In the genomic region with DNA sequence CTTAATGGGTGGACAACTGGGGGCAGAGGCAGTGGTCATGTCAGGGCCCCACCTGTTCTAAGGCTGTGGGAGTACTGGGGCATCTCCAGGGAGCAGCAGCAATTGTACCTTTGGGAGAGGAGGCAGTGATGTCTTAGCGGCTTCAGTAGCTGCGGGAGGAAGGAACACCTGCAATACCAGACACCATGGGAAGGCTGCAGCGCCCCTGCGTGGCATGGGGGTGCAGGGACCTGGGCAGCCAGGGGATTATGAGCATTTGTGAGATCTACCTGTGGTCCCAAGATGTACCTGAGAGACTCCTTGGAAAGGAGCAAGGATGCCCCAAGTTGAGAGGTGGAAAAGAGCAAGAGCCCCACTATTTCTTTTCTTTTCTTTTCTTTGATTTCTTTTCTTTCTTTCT, we compare ENCODE assay signal across 27 cellular contexts.
A peak's percentile ranks its signal among the peaks of the same experiment; 100 is the strongest.
DNase-seq lines count a peak whose midpoint lies in the region; ATAC-seq, FAIRE-seq and TF ChIP-seq lines count a peak whose summit lies in the region.
"Had no signal": no experiment of that assay in that cellular context is flagged by ENCODE, and none has a peak within 500 bp of the region (broad histone marks: within the 10 kb centered on the region; RNA-seq: fewer than 3 reads in every experiment).

No MANE protein-coding gene starts in this region.

- intact Hi-C loops in HepG2 (cut with micrococcal nuclease; ENCODE audit: unreplicated experiment) = no loop called here
- intact Hi-C loops in right lobe of liver (cut with DNase I) = no loop called here
- intact Hi-C loops in GM12878 (cut with micrococcal nuclease; ENCODE audit: unreplicated experiment) = loop anchor here (1.0 kb wide), 1 partner anchor 161 kb away; no protein-coding TSS in a partner anchor

- H3K9me2 ChIP-seq in Karpas-422 (replicated peaks; ENCODE audit: insufficient read depth, low read length) = no peaks in the 10 kb centered on the region

- H3K9ac ChIP-seq in HepG2 (ENCODE audit: insufficient read depth, low read depth, low read length) = no peak overlapping the region
- no peak overlapping the region for H3K9ac ChIP-seq in Karpas-422 (ENCODE audit: low read length)
- H3K9ac ChIP-seq in GM12878 (ENCODE audit: control insufficient read depth, insufficient read depth, low read length) = no peak overlapping the region
- H3K9ac ChIP-seq: parathyroid adenoma had no signal

- H2AFZ ChIP-seq in HepG2 (ENCODE audit: low read length) (no peak overlapping the region), Karpas-422 (ENCODE audit: low read length) (no peak overlapping the region), GM12878 (ENCODE audit: control insufficient read depth, low read depth, low read length) (no peak overlapping the region)
- H2AFZ ChIP-seq: parathyroid adenoma had no signal

- H3K4me2 ChIP-seq in HepG2 (ENCODE audit: low read depth, low read length) (no peak overlapping the region), Karpas-422 (ENCODE audit: low read depth, low read length, poor library complexity, severe bottlenecking) (no peak overlapping the region), GM12878 (ENCODE audit: control insufficient read depth, insufficient read depth) (no peak overlapping the region)

- H3K9me3 ChIP-seq in HepG2 (ENCODE audit: low read length) = no peaks in the 10 kb centered on the region
- H3K9me3 ChIP-seq in right lobe of liver = no peaks in the 10 kb centered on the region
- no peaks in the 10 kb centered on the region for H3K9me3 ChIP-seq in Karpas-422 (ENCODE audit: low read length)
- no peaks in the 10 kb centered on the region for H3K9me3 ChIP-seq in GM12878 (replicated peaks; ENCODE audit: control insufficient read depth, insufficient read depth, low read length)
- H3K9me3 ChIP-seq: right atrium auricular region, transverse colon had no signal

- FAIRE-seq in HepG2 (lab: Jason Lieb, UNC) (no peak), GM12878 (lab: Jason Lieb, UNC) (no peak)
- FAIRE-seq: astrocyte had no signal

- H3K27ac ChIP-seq in HepG2 (ENCODE audit: extremely low read length, insufficient read depth, low read length) = no peak overlapping the region
- H3K27ac ChIP-seq in right lobe of liver = no peak overlapping the region
- no peak overlapping the region for H3K27ac ChIP-seq in Karpas-422 (ENCODE audit: low read length)
- H3K27ac ChIP-seq in GM12878 (ENCODE audit: control insufficient read depth, insufficient read depth) = no peak overlapping the region
- H3K27ac ChIP-seq: heart left ventricle, parathyroid adenoma, right atrium auricular region, transverse colon had no signal

- peak; percentile 32; the same call in 1 of the 2 replicates for TF ChIP-seq CTCF in HepG2 (CRISPR knock-in tag; IDR thresholded peaks at IDR 0.05)
- no peak for TF ChIP-seq CTCF in right lobe of liver (IDR thresholded peaks at IDR 0.05)
- TF ChIP-seq CTCF in GM12878 (IDR thresholded peaks at IDR 0.05 in 2 of 3, conservative IDR thresholded peaks at IDR 0.05 in 1 of 3; ENCODE audit: control insufficient read depth in 2 of 3, extremely low read depth in 1 of 3, insufficient read depth in 1 of 3, low read depth in 3 of 3, low read length in 3 of 3) = peak; percentile 17 to 28 (median 27); a peak in 4 of 6 replicates

- H3K4me1 ChIP-seq in HepG2 (ENCODE audit: insufficient read depth, low read length) (no peaks in the 10 kb centered on the region), right lobe of liver (no peaks in the 10 kb centered on the region), Karpas-422 (ENCODE audit: low read length) (no peaks in the 10 kb centered on the region), GM12878 (ENCODE audit: control insufficient read depth, insufficient read depth, low read length) (no peaks in the 10 kb centered on the region)
- H3K4me1 ChIP-seq: transverse colon had no signal

- in situ Hi-C loops in HepG2 (cut with HindIII; ENCODE audit: extremely low pct_ligation_motif_present, low pct_unique_long_range_greater_than_20kb) = no loop called here
- in situ Hi-C loops in GM12878 (cut with MboI) = no loop called here

- no CpG with 5 or more reads among the region's 4 CpGs for WGBS in HepG2 (ENCODE audit: low lambda C conversion rate)
- WGBS in right lobe of liver (ENCODE audit: insufficient coverage, low coverage, low lambda C conversion rate, missing lambda C conversion rate) = 0% methylated on average over 1 of the region's 4 CpGs
- WGBS in GM12878 (ENCODE audit: insufficient coverage, insufficient replicate concordance, low lambda C conversion rate, missing lambda C conversion rate) = 23% methylated on average over 4 of the region's 4 CpGs

- no peaks in the 10 kb centered on the region for H3K79me2 ChIP-seq in HepG2 (ENCODE audit: insufficient read depth, low read length)
- H3K79me2 ChIP-seq in Karpas-422 (ENCODE audit: low read length) = no peaks in the 10 kb centered on the region
- no peaks in the 10 kb centered on the region for H3K79me2 ChIP-seq in GM12878 (ENCODE audit: control insufficient read depth, insufficient read depth, low read length)
- H3K79me2 ChIP-seq: parathyroid adenoma had no signal

- H3K27me3 ChIP-seq in HepG2 (ENCODE audit: control insufficient read depth in 1 of 2, insufficient read depth in 2 of 2, low read length in 2 of 2) = peaks cover 0 to 5% of the 10 kb centered on the region in 2 experiments; a peak in 1 of 5 replicates
- no peaks in the 10 kb centered on the region for H3K27me3 ChIP-seq in right lobe of liver
- H3K27me3 ChIP-seq in Karpas-422 (ENCODE audit: low read length) = no peaks in the 10 kb centered on the region
- H3K27me3 ChIP-seq in GM12878 (replicated peaks in 1 of 2; ENCODE audit: control insufficient read depth in 2 of 2, insufficient read depth in 2 of 2, low read length in 1 of 2) = no peaks in the 10 kb centered on the region; a peak in 1 of 4 replicates
- H3K27me3 ChIP-seq: heart left ventricle, right atrium auricular region, transverse colon had no signal

- H3K4me3 ChIP-seq in HepG2 (replicated peaks in 1 of 3; ENCODE audit: insufficient read depth in 1 of 3, low read depth in 2 of 3, low read length in 3 of 3) = no peak overlapping the region
- H3K4me3 ChIP-seq in right lobe of liver = no peak overlapping the region
- no peak overlapping the region for H3K4me3 ChIP-seq in Karpas-422 (ENCODE audit: low read length)
- no peak overlapping the region for H3K4me3 ChIP-seq in GM12878
- H3K4me3 ChIP-seq: heart left ventricle, right atrium auricular region, transverse colon had no signal

- peak; percentile 41; the same call in 2 of the 3 replicates for ATAC-seq in HepG2
- ATAC-seq in right lobe of liver = no peak
- peak; percentile 49; the same call in 2 of the 3 replicates for ATAC-seq in GM12878
- ATAC-seq: esophagus mucosa, heart left ventricle, T-helper 17 cell had no signal

- POLR2A ChIA-PET in HepG2 (lab: Yijun Ruan, JAX) = no interaction called here
- POLR2A ChIA-PET in GM12878 (lab: Charles Lee) = no interaction called here

- no peaks in the 10 kb centered on the region for H3K36me3 ChIP-seq in HepG2 (replicated peaks in 1 of 2; ENCODE audit: control insufficient read depth in 1 of 2, insufficient read depth in 2 of 2, low read length in 2 of 2)
- H3K36me3 ChIP-seq in right lobe of liver = no peaks in the 10 kb centered on the region
- no peaks in the 10 kb centered on the region for H3K36me3 ChIP-seq in Karpas-422 (ENCODE audit: insufficient read depth, low read length)
- no peaks in the 10 kb centered on the region for H3K36me3 ChIP-seq in GM12878 (ENCODE audit: control insufficient read depth in 2 of 2, insufficient read depth in 2 of 2, low read length in 1 of 2)
- H3K36me3 ChIP-seq: heart left ventricle, right atrium auricular region, transverse colon had no signal

- TF ChIP-seq POLR2A in HepG2 (IDR thresholded peaks at IDR 0.05; ENCODE audit: insufficient read depth in 1 of 2, low read depth in 2 of 2, low read length in 2 of 2) (no peak), right lobe of liver (IDR thresholded peaks at IDR 0.05) (no peak), GM12878 (IDR thresholded peaks at IDR 0.05; ENCODE audit: low read depth, low read length) (no peak)

- SMC1A ChIA-PET in GM12878 (lab: Charles Lee; ENCODE audit: uncharacterized antibody, unreplicated experiment) = interaction anchor here (0.5 to 1.4 kb wide), 4 partner anchors 25 to 174 kb away, joined by 3 to 5 read pairs (median 4); no protein-coding TSS in a partner anchor

- BruUV-seq in HepG2 (replicated peaks; lab: Mats Ljungman, UMichigan) = no TSS peak
- no TSS peak for BruUV-seq in GM12878 (replicated peaks; lab: Mats Ljungman, UMichigan)

- DNase-seq in HepG2 (ENCODE audit: low spot score) = no peak
- DNase-seq in right lobe of liver = no peak
- DNase-seq in Karpas-422 = peak; percentile 74
- DNase-seq in GM12878 (ENCODE audit: low read depth, low spot score) = no peak
- DNase-seq in NCI-H524 treated with DMSO at 0.1 percent for 48 hours (lab: John Stamatoyannopoulos, UW) = no peak
- DNase-seq in hippocampal formation (lab: John Stamatoyannopoulos, UW) = no peak
- no peak for DNase-seq in AG08396 (ENCODE audit: low spot score)
- DNase-seq: activated CD4-positive, alpha-beta T cell treated with anti-CD3 and anti-CD28 coated beads for 1 hour; activated CD8-positive, alpha-beta memory T cell treated with anti-CD3 and anti-CD28 coated beads for 24 hours; activated effector memory CD4-positive, alpha-beta T cell treated with Interleukin-2 at 50 U/mL for 16 hours; activated naive CD8-positive, alpha-beta T cell treated with anti-CD3 and anti-CD28 coated beads for 36 hours; C1 segment of cervical spinal cord; central memory CD4-positive, alpha-beta T cell; heart left ventricle; mammary epithelial cell; MV-4-11; NCI-H1436 treated with DMSO at 0.1 percent for 48 hours; NCI-H2171; NCI-H510A; nephron progenitor cell; stimulated activated CD4-positive, alpha-beta T cell treated with anti-CD3 and anti-CD28 coated beads, Interleukin-2, amount 100 ng/mL, for 24 hours; T-helper 17 cell; transverse colon had no signal

- TF ChIP-seq RAD21 in HepG2 (CRISPR knock-in tag; IDR thresholded peaks at IDR 0.05) (no peak), GM12878 (IDR thresholded peaks at IDR 0.05; ENCODE audit: insufficient read depth, low read depth, low read length) (peak; percentile 41; the same call in 1 of the 2 replicates)

- CTCF ChIA-PET in HepG2 (lab: Yijun Ruan, JAX; ENCODE audit: low intra/inter-chr PET ratio, low total read pairs) (interaction anchor here (1.3 kb wide), 1 partner anchor 161 kb away, joined by 4 read pairs; no protein-coding TSS in a partner anchor), GM12878 (lab: Yijun Ruan, JAX) (interaction anchor here (1.5 to 3.5 kb wide), 3 partner anchors 161 to 174 kb away, joined by 5 to 16 read pairs (median 12); no protein-coding TSS in a partner anchor)

- H4K20me1 ChIP-seq in HepG2 (ENCODE audit: insufficient read depth, low read length) = no peaks in the 10 kb centered on the region
- no peaks in the 10 kb centered on the region for H4K20me1 ChIP-seq in Karpas-422 (ENCODE audit: insufficient read depth, low read depth, low read length)
- H4K20me1 ChIP-seq in GM12878 (ENCODE audit: control insufficient read depth, insufficient read depth) = no peaks in the 10 kb centered on the region

- TF ChIP-seq EP300 in HepG2 (IDR thresholded peaks at IDR 0.05; ENCODE audit: low read depth in 2 of 2, low read length in 2 of 2) (no peak), HepG2 (CRISPR knock-in tag; IDR thresholded peaks at IDR 0.05; ENCODE audit: borderline replicate concordance) (no peak), GM12878 (IDR thresholded peaks at IDR 0.05; ENCODE audit: borderline replicate concordance in 1 of 2, control insufficient read depth in 1 of 2, low read depth in 2 of 2, low read length in 2 of 2) (no peak)

- RAD21 ChIA-PET in GM12878 (lab: Charles Lee; ENCODE audit: unreplicated experiment) = interaction anchor here (1.4 to 2.0 kb wide), 3 partner anchors 161 to 173 kb away, joined by 3 to 8 read pairs (median 5); no protein-coding TSS in a partner anchor

Comparison
In these comparisons a context has a peak if more than half of its experiments do, and no peak if none do; other contexts are left out.
1. ATAC-seq: peak in HepG2 (single experiment) and GM12878 (single experiment); none in right lobe of liver (0 of 4).
2. CTCF ChIP-seq: peak in HepG2 (single experiment) and GM12878 (3 of 3); none in right lobe of liver (0 of 4).